8 cellular contexts compared by ENCODE assay signal in the genomic region with DNA sequence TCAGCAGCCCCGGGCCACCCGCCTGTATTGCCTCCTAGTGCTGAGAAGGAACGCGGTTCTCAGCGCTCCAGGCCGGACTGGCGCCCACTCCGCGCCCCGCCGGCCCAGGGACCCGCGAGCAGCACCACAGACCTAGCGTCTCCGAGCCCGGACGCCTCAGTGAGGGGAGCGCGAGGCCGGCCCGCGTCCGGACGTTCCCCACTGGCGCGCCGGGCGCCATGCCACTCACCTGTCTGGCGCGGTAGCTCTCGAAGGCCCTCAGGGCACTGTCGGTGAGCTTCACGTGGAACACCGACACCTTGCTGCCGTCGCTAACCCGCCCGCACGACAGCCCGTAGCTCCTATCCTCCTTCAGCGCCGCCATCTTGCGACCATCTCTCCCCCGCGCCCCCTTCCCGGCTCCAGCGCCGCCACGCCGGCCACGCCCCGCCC. TPM values are rescaled to one million over a fixed set of nuclear protein-coding genes. Genes with fewer than 3 reads are reported as not detected.
DNase-seq lines count a peak whose midpoint lies in the region; TF ChIP-seq lines count a peak whose summit lies in the region.

A gene (minus strand): TSS at position 379 of the 432 bp plus-strand sequence. CDS start 15 bp downstream, at position 364.

- H3K4me3 Mint-ChIP-seq in type B pancreatic cell: peak within 1 kb of the TSS; percentile 96

- H3K4me3 ChIP-seq in HL-60 (replicated peaks; ENCODE audit: insufficient read depth, low read length): peak within 1 kb of the TSS; percentile 94
- H3K4me3 ChIP-seq in mammary epithelial cell (replicated peaks in 1 of 3; ENCODE audit: insufficient read depth in 1 of 3, low read depth in 2 of 3, low read length in 3 of 3): peak within 1 kb of the TSS; percentile 69 to 97 (median 96)

- TF ChIP-seq POLR2A in GM19099 (IDR thresholded peaks at IDR 0.05; ENCODE audit: extremely low read depth, insufficient read length, low read depth): peak; percentile 94

- no peaks in the 10 kb centered on the region for H3K36me3 Mint-ChIP-seq in type B pancreatic cell

- H3K27me3 ChIP-seq in HL-60 (ENCODE audit: insufficient read depth, poor library complexity, severe bottlenecking) (no peaks in the 10 kb centered on the region), mammary epithelial cell (ENCODE audit: insufficient read depth, low read length) (no peaks in the 10 kb centered on the region)

- peak within 1 kb of the TSS; percentile 97 for H3K9ac ChIP-seq in mammary epithelial cell (ENCODE audit: insufficient read depth, low read length)

- H3K4me1 ChIP-seq in mammary epithelial cell (ENCODE audit: insufficient read depth, low read length): peaks cover 21% of the 10 kb centered on the region

- TSS peak; percentile 26 for BruUV-seq in mammary epithelial cell (replicated peaks; lab: Mats Ljungman, UMichigan)

- peak within 1 kb of the TSS; percentile 81 for H3K4me2 ChIP-seq in mammary epithelial cell (ENCODE audit: insufficient read depth, low read depth, low read length)

- no peaks in the 10 kb centered on the region for H3K27me3 Mint-ChIP-seq in type B pancreatic cell

- no peaks in the 10 kb centered on the region for H3K36me3 ChIP-seq in mammary epithelial cell (ENCODE audit: insufficient read depth, low read length)

- TF ChIP-seq CTCF in HL-60 (IDR thresholded peaks at IDR 0.05; ENCODE audit: insufficient read depth, low read length): no peak
- no peak for TF ChIP-seq CTCF in mammary epithelial cell (conservative IDR thresholded peaks at IDR 0.05 in 1 of 2, IDR thresholded peaks at IDR 0.05 in 1 of 2; ENCODE audit: extremely low read depth in 1 of 2, insufficient read depth in 1 of 2, low read depth in 1 of 2, low read length in 2 of 2)
- TF ChIP-seq CTCF in type B pancreatic cell (conservative IDR thresholded peaks at IDR 0.05): no peak

- peaks cover 8% of the 10 kb centered on the region for H3K4me1 Mint-ChIP-seq in type B pancreatic cell (ENCODE audit: unreplicated experiment)

- no peaks in the 10 kb centered on the region for H3K9me3 ChIP-seq in mammary epithelial cell (replicated peaks; ENCODE audit: insufficient read depth, low read length)

- H3K27ac Mint-ChIP-seq in type B pancreatic cell: peak within 1 kb of the TSS; percentile 98

- 4% methylated on average over 25 of the region's 52 CpGs for WGBS in mammary epithelial cell (ENCODE audit: low coverage, missing lambda C conversion rate)

- intact Hi-C loops in mammary epithelial cell (cut with micrococcal nuclease): loop anchor here (1.0 to 10.0 kb wide), 7 partner anchors 17 to 587 kb away; a partner anchor contains a TSS

- H2AFZ ChIP-seq in mammary epithelial cell (ENCODE audit: low read depth, low read length): peak within 1 kb of the TSS; percentile 82

- in situ Hi-C loops in mammary epithelial cell (cut with MboI; ENCODE audit: low sequenced_read_pairs in 2 of 2): no loop called here

- H3K79me2 ChIP-seq in mammary epithelial cell (ENCODE audit: insufficient read depth, low read length): peaks cover 49% of the 10 kb centered on the region

- DNase-seq in HL-60 (ENCODE audit: low read depth in 1 of 2, low spot score in 1 of 2) (no peak), mammary epithelial cell (no peak), lung microvascular endothelial cell (ENCODE audit: low read depth in 2 of 2) (no peak), type B pancreatic cell (ENCODE audit: extremely low spot score, unreplicated experiment) (no peak), amniotic stem cell (lab: John Stamatoyannopoulos, UW) (no peak), NCI-H2227 treated with DMSO at 0.1 percent for 48 hours (lab: John Stamatoyannopoulos, UW) (no peak), inferior parietal cortex (ENCODE audit: extremely low spot score) (no peak)

- H3K27ac ChIP-seq in HL-60 (replicated peaks) (peak within 1 kb of the TSS; percentile 84), mammary epithelial cell (ENCODE audit: insufficient read depth, low read depth, low read length) (peak within 1 kb of the TSS; percentile 92)

- no peaks in the 10 kb centered on the region for H4K20me1 ChIP-seq in mammary epithelial cell (ENCODE audit: insufficient read depth, low read length)

- no peaks in the 10 kb centered on the region for H3K9me3 Mint-ChIP-seq in type B pancreatic cell

- CTCF ChIA-PET in mammary epithelial cell (lab: Charles Lee; ENCODE audit: low non-redundant PET): no interaction called here

- dilution Hi-C loops in mammary epithelial cell (cut with HindIII; ENCODE audit: low sequenced_read_pairs): no loop called here

RNA-seq across cellular contexts. Expression of the gene that starts here (rescaled TPM):
- total RNA-seq in mammary epithelial cell: 10 to 100 TPM; 17.3 to 27.7 TPM
- 9.5 TPM for polyA plus RNA-seq in mammary epithelial cell
- polyA minus RNA-seq in mammary epithelial cell: 10.9 TPM
- total RNA-seq in lung microvascular endothelial cell: 10.0 and 17.1 TPM in 2 replicates
- total RNA-seq in type B pancreatic cell (ENCODE audit: low replicate concordance): 13.6 and 16.7 TPM in 2 replicates
